ENCODE assay signal across 28 cellular contexts in genomic region chr9:86102626-86103025, GRCh38.
"Had no signal": no experiment of that assay in that cellular context is flagged by ENCODE, and none has a peak within 500 bp of the region (broad histone marks: within the 10 kb centered on the region; RNA-seq: fewer than 3 reads in every experiment).

No MANE protein-coding gene starts in this region.

- ATAC-seq: activated CD8-positive, alpha-beta memory T cell treated with anti-CD3 and anti-CD28 coated beads, Interleukin-2, amount 10 ng/mL, durations not matched to agents 7 days and 5 days; activated CD8-positive, alpha-beta T cell treated with anti-CD3 and anti-CD28 coated beads for 36 hours; activated naive CD8-positive, alpha-beta T cell treated with anti-CD3 and anti-CD28 coated beads, Interleukin-2, amount 50 U/mL, for 24 hours had no signal

- H3K36me3 ChIP-seq: ascending aorta, breast epithelium had no signal

- H3K9me3 ChIP-seq: ascending aorta, breast epithelium had no signal

- H3K27ac ChIP-seq: ascending aorta, breast epithelium, VCaP had no signal

- FAIRE-seq: TTC549 had no signal

- H3K4me3 ChIP-seq: ascending aorta, breast epithelium had no signal

- H3K4me1 ChIP-seq: breast epithelium had no signal

- H3K27me3 ChIP-seq: ascending aorta, breast epithelium had no signal

- DNase-seq: activated B cell treated with CpG ODN at 0.5 μM for 24 hours; activated CD4-positive, alpha-beta memory T cell treated with anti-CD3 and anti-CD28 coated beads for 36 hours; activated CD4-positive, alpha-beta T cell treated with anti-CD3 and anti-CD28 coated beads for 4 hours; activated CD4-positive, alpha-beta T cell treated with anti-CD3 and anti-CD28 coated beads, Interleukin-2, amount 10 ng/mL, durations not matched to agents 24 days and 14 days; activated CD4-positive, alpha-beta T cell treated with anti-CD3 and anti-CD28 coated beads, Interleukin-2, amount 50 U/mL, for 1 hour; activated CD4-positive, alpha-beta T cell treated with anti-CD3 and anti-CD28 coated beads, Interleukin-2, amount 50 U/mL, for 4 hours; activated CD4-positive, CD25-positive, alpha-beta regulatory T cell treated with anti-CD3 and anti-CD28 coated beads, Interleukin-2, amount 50 U/mL, for 72 hours; activated CD8-positive, alpha-beta memory T cell treated with anti-CD3 and anti-CD28 coated beads, Interleukin-2, amount 10 ng/mL, durations not matched to agents 7 days and 5 days; activated CD8-positive, alpha-beta memory T cell treated with anti-CD3 and anti-CD28 coated beads, Interleukin-2, amount 50 U/mL, for 48 hours; activated CD8-positive, alpha-beta T cell treated with anti-CD3 and anti-CD28 coated beads for 36 hours; activated effector memory CD4-positive, alpha-beta T cell treated with Interleukin-2 at 50 U/mL for 16 hours; activated gamma-delta T cell; activated naive CD4-positive, alpha-beta T cell treated with anti-CD3 and anti-CD28 coated beads, Interleukin-2, amount 10 ng/mL, durations not matched to agents 7 days and 5 days; activated naive CD4-positive, alpha-beta T cell treated with Interleukin-2 at 50 U/mL for 16 hours; activated naive CD8-positive, alpha-beta T cell treated with anti-CD3 and anti-CD28 coated beads, Interleukin-2, amount 10 ng/mL, durations not matched to agents 7 days and 5 days; activated naive CD8-positive, alpha-beta T cell treated with anti-CD3 and anti-CD28 coated beads, Interleukin-2, amount 50 U/mL, for 24 hours; activated T-cell treated with anti-CD3 and anti-CD28 coated beads, Interleukin-2, amount 50 U/mL, for 24 hours; activated T-cell treated with anti-CD3 and anti-CD28 coated beads, Interleukin-2, amount 50 U/mL, for 48 hours; amygdala; anterior cingulate cortex; central memory CD4-positive, alpha-beta T cell; T-helper 1 cell; T-helper 2 cell; T-helper 9 cell had no signal
